In the genomic region with DNA sequence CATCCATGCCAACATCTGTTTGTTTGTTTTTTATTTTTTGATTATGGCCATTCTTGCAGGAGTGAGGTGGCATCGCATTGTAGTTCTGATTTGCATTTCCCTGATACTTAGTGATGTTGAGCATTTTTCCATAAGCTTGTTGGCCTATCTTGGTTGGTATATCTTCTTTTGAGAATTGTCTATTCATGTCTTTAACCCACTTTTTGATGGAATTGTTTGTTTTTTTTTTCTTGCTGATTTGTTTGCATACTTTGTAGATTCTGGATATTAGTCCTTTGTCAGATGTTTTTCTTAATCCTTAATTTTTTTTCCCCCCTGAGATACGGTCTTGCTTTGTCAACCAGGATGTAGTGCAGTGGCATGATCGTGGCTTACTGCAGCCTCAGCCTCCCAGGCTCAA, we compare ENCODE assay signal across 25 cellular contexts.
"Had no signal": no experiment of that assay in that cellular context is flagged by ENCODE, and none has a peak within 500 bp of the region (broad histone marks: within the 10 kb centered on the region; RNA-seq: fewer than 3 reads in every experiment).

No MANE protein-coding gene starts in this region.

- H3K36me3 ChIP-seq: colonic mucosa, esophagus muscularis mucosa, esophagus squamous epithelium, gastrocnemius medialis, gastroesophageal sphincter, heart left ventricle, heart right ventricle had no signal

- H3K27ac ChIP-seq: colonic mucosa, coronary artery, dorsolateral prefrontal cortex, epithelial cell of prostate, esophagus muscularis mucosa, esophagus squamous epithelium, foreskin keratinocyte, gastrocnemius medialis, gastroesophageal sphincter, heart left ventricle, heart right ventricle had no signal

- H3K9me3 ChIP-seq: colonic mucosa, esophagus muscularis mucosa, esophagus squamous epithelium, gastrocnemius medialis, gastroesophageal sphincter, heart left ventricle, heart right ventricle had no signal

- H3K27ac Mint-ChIP-seq: dendritic cell treated with granulocyte-macrophage colony-stimulating factor and Interleukin-4, amounts not matched to agents 40 ng/mL and 50 ng/mL, for 4 days; effector memory CD8-positive, alpha-beta T cell; endodermal cell had no signal

- DNase-seq: colonic mucosa; cortex of kidney; dermis blood vessel endothelial cell; dorsolateral prefrontal cortex; effector CD4-positive, alpha-beta T cell; effector CD8-positive, alpha-beta T cell; effector memory CD4-positive, alpha-beta T cell; effector memory CD8-positive, alpha-beta T cell; endodermal cell; erythroblast; esophagus squamous epithelium; foreskin fibroblast; foreskin keratinocyte; foreskin melanocyte; gastrocnemius medialis; glutamatergic neuron; head of caudate nucleus; heart left ventricle; heart right ventricle had no signal

- H3K27me3 Mint-ChIP-seq: effector memory CD8-positive, alpha-beta T cell had no signal

- H3K27me3 ChIP-seq: colonic mucosa, dorsolateral prefrontal cortex, esophagus muscularis mucosa, esophagus squamous epithelium, foreskin keratinocyte, gastroesophageal sphincter, heart left ventricle, heart right ventricle had no signal

- H3K4me3 ChIP-seq: colonic mucosa, coronary artery, dorsolateral prefrontal cortex, esophagus muscularis mucosa, esophagus squamous epithelium, gastrocnemius medialis, gastroesophageal sphincter, heart left ventricle, heart right ventricle had no signal

- H3K4me1 ChIP-seq: colonic mucosa, foreskin keratinocyte, gastrocnemius medialis had no signal

- ATAC-seq: effector memory CD8-positive, alpha-beta T cell; esophagus mucosa; foreskin keratinocyte; gastrocnemius medialis; gastroesophageal sphincter; heart left ventricle; heart right ventricle had no signal

- H3K9me3 Mint-ChIP-seq: dendritic cell treated with granulocyte-macrophage colony-stimulating factor and Interleukin-4, amounts not matched to agents 40 ng/mL and 50 ng/mL, for 4 days; effector memory CD8-positive, alpha-beta T cell had no signal

- H3K4me3 Mint-ChIP-seq: dendritic cell treated with granulocyte-macrophage colony-stimulating factor and Interleukin-4, amounts not matched to agents 40 ng/mL and 50 ng/mL, for 4 days; effector memory CD8-positive, alpha-beta T cell; endodermal cell had no signal
